In genomic region chr13:93477238-93477637, GRCh38 we compare ENCODE assay signal across 20 cellular contexts.
A peak's percentile ranks its signal among the peaks of the same experiment; 100 is the strongest.
DNase-seq lines count a peak whose midpoint lies in the region; ATAC-seq and TF ChIP-seq lines count a peak whose summit lies in the region.
"Had no signal": no experiment of that assay in that cellular context is flagged by ENCODE, and none has a peak within 500 bp of the region (broad histone marks: within the 10 kb centered on the region; RNA-seq: fewer than 3 reads in every experiment).

No MANE protein-coding gene starts in this region.

- no peak overlapping the region for H3K4me3 ChIP-seq in OCI-LY7 (ENCODE audit: low read depth, low read length, poor library complexity, severe bottlenecking)

- ATAC-seq in WTC11 (no peak), GM21423 (IDR thresholded peaks at IDR 0.05; ENCODE audit: unreplicated experiment) (no peak), omental fat pad (ENCODE audit: low FRiP score) (no peak)

- POLR2A ChIA-PET in WTC11 (lab: Charles Lee) (no interaction called here), OCI-LY7 (lab: Charles Lee) (no interaction called here)

- H2AFZ ChIP-seq in OCI-LY7 (ENCODE audit: low read length) = no peak overlapping the region

- intact Hi-C loops in OCI-LY7 (cut with micrococcal nuclease; ENCODE audit: unreplicated experiment) = no loop called here

- no peaks in the 10 kb centered on the region for H4K20me1 ChIP-seq in OCI-LY7 (ENCODE audit: insufficient read depth, low read length)

- H3K36me3 Mint-ChIP-seq in WTC11 (no peaks in the 10 kb centered on the region), osteocyte (ENCODE audit: unreplicated experiment) (no peaks in the 10 kb centered on the region)
- H3K36me3 Mint-ChIP-seq: CD14-positive monocyte had no signal

- peaks cover 36% of the 10 kb centered on the region for H3K4me1 Mint-ChIP-seq in WTC11
- peaks cover 30% of the 10 kb centered on the region for H3K4me1 Mint-ChIP-seq in osteocyte (ENCODE audit: unreplicated experiment)
- H3K4me1 Mint-ChIP-seq: CD14-positive monocyte had no signal

- no peaks in the 10 kb centered on the region for H3K79me2 ChIP-seq in OCI-LY7 (ENCODE audit: insufficient read depth, low read depth, low read length)

- H3K36me3 ChIP-seq in OCI-LY7 (ENCODE audit: insufficient read depth, low read length) = no peaks in the 10 kb centered on the region

- no peaks in the 10 kb centered on the region for H3K9me3 ChIP-seq in OCI-LY7 (ENCODE audit: low read length)
- H3K9me3 ChIP-seq: SK-N-SH had no signal

- CTCF ChIA-PET in WTC11 (lab: Charles Lee) (interaction anchor here (0.6 kb wide), 1 partner anchor 636 kb away, joined by 4 read pairs; no protein-coding TSS in a partner anchor), OCI-LY7 (lab: Charles Lee; ENCODE audit: unreplicated experiment) (no interaction called here)

- H3K9me3 Mint-ChIP-seq in WTC11 = no peaks in the 10 kb centered on the region
- H3K9me3 Mint-ChIP-seq in osteocyte (ENCODE audit: unreplicated experiment) = no peaks in the 10 kb centered on the region

- H3K27ac Mint-ChIP-seq in WTC11 (0 out of 2 replicates have a peak overlapping the region, but pooled peaks have one; percentile 8), osteocyte (ENCODE audit: unreplicated experiment) (peak overlapping the region; percentile 11)
- H3K27ac Mint-ChIP-seq: CD14-positive monocyte had no signal

- BruUV-seq in OCI-LY7 (replicated peaks; lab: Mats Ljungman, UMichigan) = no TSS peak

- no peaks in the 10 kb centered on the region for H3K4me1 ChIP-seq in OCI-LY7 (ENCODE audit: insufficient read depth, low read length, poor library complexity, severe bottlenecking)

- H3K9me2 ChIP-seq in OCI-LY7 (ENCODE audit: insufficient read depth, low read length) = no peaks in the 10 kb centered on the region
- H3K9me2 ChIP-seq: SK-N-SH had no signal

- no peak overlapping the region for H3K4me2 ChIP-seq in OCI-LY7 (ENCODE audit: low read length)
- H3K4me2 ChIP-seq: KMS-11, SK-N-SH had no signal

- H3K4me3 Mint-ChIP-seq in WTC11 = no peak overlapping the region
- H3K4me3 Mint-ChIP-seq in osteocyte (ENCODE audit: unreplicated experiment) = no peak overlapping the region
- H3K4me3 Mint-ChIP-seq: CD14-positive monocyte had no signal

- peak; percentile 16 for DNase-seq in EH (ENCODE audit: low read depth)
- no peak for DNase-seq in WTC11 (ENCODE audit: low spot score)
- peak; percentile 64 for DNase-seq in fibroblast of peridontal ligament (ENCODE audit: extremely low read depth)
- DNase-seq in osteocyte (ENCODE audit: extremely low spot score, unreplicated experiment) = no peak
- no peak for DNase-seq in omental fat pad (ENCODE audit: low spot score)
- DNase-seq in OCI-LY7 (ENCODE audit: low spot score) = no peak
- DNase-seq in iPS-NIHi11 (ENCODE audit: low spot score) = no peak
- DNase-seq: DMS79 treated with DMSO at 0.1 percent for 48 hours, MV-4-11, NCI-H1694 treated with DMSO at 0.1 percent for 48 hours, NCI-H2107, NCI-H2227 treated with DMSO at 0.1 percent for 48 hours, NCI-H510A treated with DMSO at 0.1 percent for 48 hours, NCI-H82, RPMI8226, SHP77 treated with DMSO at 0.1 percent for 48 hours, SK-N-SH had no signal

- H3K27ac ChIP-seq in OCI-LY7 (ENCODE audit: low read depth, low read length, poor library complexity, severe bottlenecking) = no peak overlapping the region
- H3K27ac ChIP-seq: KMS-11 had no signal

- TF ChIP-seq CTCF in WTC11 (IDR thresholded peaks at IDR 0.05) (no peak), osteocyte (IDR thresholded peaks at IDR 0.05) (no peak), omental fat pad (IDR thresholded peaks at IDR 0.05) (no peak), OCI-LY7 (conservative IDR thresholded peaks at IDR 0.05; ENCODE audit: low read length) (no peak)

- H3K27me3 Mint-ChIP-seq in WTC11 (ENCODE audit: low read depth) = no peaks in the 10 kb centered on the region
- H3K27me3 Mint-ChIP-seq in osteocyte (ENCODE audit: unreplicated experiment) = no peaks in the 10 kb centered on the region

TF ChIP-seq in WTC11, 78 proteins besides CTCF, POLR2A, EP300 and RAD21:
- TF ChIP-seq USF2 (CRISPR knock-in tag; IDR thresholded peaks at IDR 0.05) = no peak
- TF ChIP-seq MLX (CRISPR knock-in tag; IDR thresholded peaks at IDR 0.05) = no peak
- TF ChIP-seq ZNF232 (CRISPR knock-in tag; IDR thresholded peaks at IDR 0.05) = no peak
- no peak for TF ChIP-seq PREB (CRISPR knock-in tag; IDR thresholded peaks at IDR 0.05; ENCODE audit: borderline replicate concordance)
- no peak for TF ChIP-seq GABPB1 (CRISPR knock-in tag; IDR thresholded peaks at IDR 0.05)
- no peak for TF ChIP-seq IRF2 (CRISPR knock-in tag; IDR thresholded peaks at IDR 0.05; ENCODE audit: borderline replicate concordance, low read depth)
- no peak for TF ChIP-seq FOXK1 (CRISPR knock-in tag; IDR thresholded peaks at IDR 0.05)
- TF ChIP-seq E2F4 (CRISPR knock-in tag; IDR thresholded peaks at IDR 0.05; ENCODE audit: borderline replicate concordance, low read depth) = no peak

Comparison
In these comparisons a context has a peak if more than half of its experiments do, and no peak if none do; other contexts are left out.
1. DNase-seq: peak in EH (single experiment) and fibroblast of peridontal ligament (single experiment); none in WTC11 (single experiment), osteocyte (single experiment), omental fat pad (single experiment), OCI-LY7 (single experiment) and iPS-NIHi11 (single experiment).